22 cellular contexts compared by ENCODE assay signal in genomic region chr18:31065036-31065773, GRCh38. TPM values are rescaled to one million over a fixed set of nuclear protein-coding genes. Genes with fewer than 3 reads are reported as not detected.
A peak's percentile ranks its signal among the peaks of the same experiment; 100 is the strongest.
DNase-seq lines count a peak whose midpoint lies in the region; ATAC-seq, FAIRE-seq and TF ChIP-seq lines count a peak whose summit lies in the region.
"Had no signal": no experiment of that assay in that cellular context is flagged by ENCODE, and none has a peak within 500 bp of the region (broad histone marks: within the 10 kb centered on the region; RNA-seq: fewer than 3 reads in every experiment).

No MANE protein-coding gene starts in this region.

- no peak overlapping the region for H2BK5ac ChIP-seq in mesenchymal stem cell (ENCODE audit: low read depth, low read length, poor library complexity, severe bottlenecking)

- POLR2A ChIA-PET in HepG2 (lab: Yijun Ruan, JAX), result no interaction called here

- H3K9me3 ChIP-seq in mammary epithelial cell (replicated peaks; ENCODE audit: insufficient read depth, low read length) (no peaks in the 10 kb centered on the region), breast epithelium (no peaks in the 10 kb centered on the region), endodermal cell (ENCODE audit: control insufficient read depth, low read length) (no peaks in the 10 kb centered on the region), mesenchymal stem cell (ENCODE audit: control insufficient read depth, low read length) (no peaks in the 10 kb centered on the region), thyroid gland (no peaks in the 10 kb centered on the region), HepG2 (ENCODE audit: low read length) (no peaks in the 10 kb centered on the region)
- H3K9me3 ChIP-seq: SJCRH30 had no signal

- H3K4ac ChIP-seq in mesenchymal stem cell (ENCODE audit: low read depth in 1 of 2, low read length in 2 of 2), result no peak overlapping the region

- BruUV-seq in mammary epithelial cell (replicated peaks; lab: Mats Ljungman, UMichigan) (no TSS peak), HepG2 (replicated peaks; lab: Mats Ljungman, UMichigan) (no TSS peak)

- H3K79me2 ChIP-seq in mammary epithelial cell (ENCODE audit: insufficient read depth, low read length), result no peaks in the 10 kb centered on the region
- H3K79me2 ChIP-seq in HepG2 (ENCODE audit: insufficient read depth, low read length), result no peaks in the 10 kb centered on the region

- H3K79me1 ChIP-seq in mesenchymal stem cell (replicated peaks; ENCODE audit: low read length, poor library complexity, severe bottlenecking), result no peaks in the 10 kb centered on the region

- H4K91ac ChIP-seq in mesenchymal stem cell (ENCODE audit: low read length), result no peak overlapping the region

- dilution Hi-C loops in mammary epithelial cell (cut with HindIII; ENCODE audit: low sequenced_read_pairs), result no loop called here

- WGBS in mammary epithelial cell (ENCODE audit: low coverage, missing lambda C conversion rate), result 20% methylated on average over 6 of the region's 6 CpGs
- WGBS in endodermal cell (ENCODE audit: insufficient coverage in 1 of 2, insufficient read length in 1 of 2), 2 experiments, result 78 to 93% methylated on average over 6 of the region's 6 CpGs
- 79% methylated on average over 6 of the region's 6 CpGs for WGBS in mesenchymal stem cell
- 67 to 73% methylated on average over 6 of the region's 6 CpGs for WGBS in thyroid gland, 2 donors
- WGBS in HepG2 (ENCODE audit: low lambda C conversion rate), result 92% methylated on average over 6 of the region's 6 CpGs

- H3K27ac ChIP-seq in mammary epithelial cell (ENCODE audit: insufficient read depth, low read depth, low read length), result peak overlapping the region; percentile 71
- peak overlapping the region in 1 of 2 donors; percentile 27 for H3K27ac ChIP-seq in breast epithelium
- H3K27ac ChIP-seq in endodermal cell (ENCODE audit: low read depth, low read length), result peak overlapping the region; percentile 12
- H3K27ac ChIP-seq in mesenchymal stem cell (ENCODE audit: low read length, poor library complexity, severe bottlenecking), result no peak overlapping the region
- no peak overlapping the region for H3K27ac ChIP-seq in thyroid gland
- no peak overlapping the region for H3K27ac ChIP-seq in HepG2 (ENCODE audit: extremely low read length, insufficient read depth, low read length)
- H3K27ac ChIP-seq: RWPE1, SJCRH30 had no signal

- DNase-seq in mammary epithelial cell (peak; percentile 77), breast epithelium (ENCODE audit: low spot score in 2 of 2) (no peak), endodermal cell (peak; percentile 49), mesenchymal stem cell (peak; percentile 50), thyroid gland (peak; percentile 27 to 36), HepG2 (ENCODE audit: low spot score) (no peak)
- DNase-seq: C1 segment of cervical spinal cord; COR-L47; DND-41; GF-D8; H7; Kasumi-1; NCI-H1105 treated with DMSO at 0.1 percent for 48 hours; NCI-H2029 treated with DMSO at 0.1 percent for 48 hours; NCI-H526; NK-92 treated with Interleukin-12 subunit alpha and Interleukin-12 subunit beta, amount 100 ng/mL, for 24 hours; OCI-M1; SJCRH30 had no signal

- no peak overlapping the region for H3K18ac ChIP-seq in mesenchymal stem cell (ENCODE audit: low read depth in 1 of 2, low read length in 2 of 2)

- H3K4me2 ChIP-seq in mammary epithelial cell (ENCODE audit: insufficient read depth, low read depth, low read length) (peak overlapping the region; percentile 26), mesenchymal stem cell (ENCODE audit: low read length, poor library complexity, severe bottlenecking) (no peak overlapping the region), HepG2 (ENCODE audit: low read depth, low read length) (no peak overlapping the region)

- no peak overlapping the region for H4K8ac ChIP-seq in mesenchymal stem cell (ENCODE audit: low read length)

- no peaks in the 10 kb centered on the region for H3K27me3 ChIP-seq in mammary epithelial cell (ENCODE audit: insufficient read depth, low read length)
- no peaks in the 10 kb centered on the region for H3K27me3 ChIP-seq in breast epithelium
- H3K27me3 ChIP-seq in endodermal cell (ENCODE audit: control insufficient read depth, insufficient read depth, low read length, poor library complexity, severe bottlenecking), result no peaks in the 10 kb centered on the region
- no peaks in the 10 kb centered on the region for H3K27me3 ChIP-seq in mesenchymal stem cell (ENCODE audit: control insufficient read depth in 1 of 2, insufficient read depth in 1 of 2, low read length in 2 of 2)
- H3K27me3 ChIP-seq in thyroid gland, result no peaks in the 10 kb centered on the region
- no peaks in the 10 kb centered on the region for H3K27me3 ChIP-seq in HepG2 (ENCODE audit: control insufficient read depth in 1 of 2, insufficient read depth in 2 of 2, low read length in 2 of 2)
- H3K27me3 ChIP-seq: SJCRH30 had no signal

- no peak overlapping the region for H3K27ac Mint-ChIP-seq in endodermal cell

- ATAC-seq in GM18867 (IDR thresholded peaks at IDR 0.05; ENCODE audit: unreplicated experiment) (no peak), HepG2 (no peak; the same call in 2 of the 3 replicates), GM19452 (IDR thresholded peaks at IDR 0.05; ENCODE audit: unreplicated experiment) (no peak)

- FAIRE-seq in HepG2 (lab: Jason Lieb, UNC), result no peak
- FAIRE-seq: A204.1 had no signal

- intact Hi-C loops in mammary epithelial cell (cut with micrococcal nuclease), result loop anchor here (2.0 kb wide), 1 partner anchor 22 kb away; the partner anchor contains the start of gene DSC3
- intact Hi-C loops in breast epithelium (cut with DNase I; ENCODE audit: low total_unique reads), result loop anchor here (5.0 kb wide), 1 partner anchor 272 kb away; no protein-coding TSS in a partner anchor
- intact Hi-C loops in thyroid gland (cut with DNase I), result no loop called here
- intact Hi-C loops in HepG2 (cut with micrococcal nuclease; ENCODE audit: unreplicated experiment), result no loop called here

- TF ChIP-seq RAD21 in HepG2 (CRISPR knock-in tag; IDR thresholded peaks at IDR 0.05), result no peak

- H3K14ac ChIP-seq in mesenchymal stem cell (ENCODE audit: low read length in 2 of 2), result no peak overlapping the region

- peaks cover 32% of the 10 kb centered on the region for H3K36me3 Mint-ChIP-seq in endodermal cell (ENCODE audit: low read depth)

- no peak overlapping the region for H2BK12ac ChIP-seq in mesenchymal stem cell (ENCODE audit: low read length in 2 of 2)

- H3K4me1 Mint-ChIP-seq in endodermal cell, result peaks cover 5% of the 10 kb centered on the region

- no peak overlapping the region for H2BK120ac ChIP-seq in mesenchymal stem cell (ENCODE audit: low read depth, low read length)

- H3K4me1 ChIP-seq in mammary epithelial cell (ENCODE audit: insufficient read depth, low read length), result peaks cover 23% of the 10 kb centered on the region
- H3K4me1 ChIP-seq in breast epithelium, result no peaks in the 10 kb centered on the region
- no peaks in the 10 kb centered on the region for H3K4me1 ChIP-seq in endodermal cell (ENCODE audit: control insufficient read depth, insufficient read depth, low read length)
- H3K4me1 ChIP-seq in mesenchymal stem cell (ENCODE audit: control insufficient read depth, insufficient read depth, low read depth, low read length), result peaks cover 1% of the 10 kb centered on the region
- no peaks in the 10 kb centered on the region for H3K4me1 ChIP-seq in thyroid gland
- no peaks in the 10 kb centered on the region for H3K4me1 ChIP-seq in HepG2 (ENCODE audit: insufficient read depth, low read length)
- H3K4me1 ChIP-seq: SJCRH30 had no signal

- no peak overlapping the region for H3K9ac ChIP-seq in mammary epithelial cell (ENCODE audit: insufficient read depth, low read length)
- H3K9ac ChIP-seq in endodermal cell (ENCODE audit: extremely low read depth, low read length, poor library complexity, severe bottlenecking), result no peak overlapping the region
- no peak overlapping the region for H3K9ac ChIP-seq in mesenchymal stem cell (ENCODE audit: low read length)
- H3K9ac ChIP-seq in HepG2 (ENCODE audit: insufficient read depth, low read depth, low read length), result no peak overlapping the region

- H2AK5ac ChIP-seq in mesenchymal stem cell (ENCODE audit: low read length, severe bottlenecking), result no peak overlapping the region

- TF ChIP-seq EP300 in HepG2 (IDR thresholded peaks at IDR 0.05; ENCODE audit: low read depth in 2 of 2, low read length in 2 of 2), result no peak
- TF ChIP-seq EP300 in HepG2 (CRISPR knock-in tag; IDR thresholded peaks at IDR 0.05; ENCODE audit: borderline replicate concordance), result no peak

- H3K4me3 Mint-ChIP-seq in endodermal cell, result no peak overlapping the region

- CTCF ChIA-PET in mammary epithelial cell (lab: Charles Lee; ENCODE audit: low non-redundant PET), result no interaction called here
- CTCF ChIA-PET in HepG2 (lab: Yijun Ruan, JAX; ENCODE audit: low intra/inter-chr PET ratio, low total read pairs), result no interaction called here

- TF ChIP-seq POLR2A in breast epithelium (IDR thresholded peaks at IDR 0.05) (no peak), thyroid gland (IDR thresholded peaks at IDR 0.05) (no peak), HepG2 (IDR thresholded peaks at IDR 0.05; ENCODE audit: insufficient read depth in 1 of 2, low read depth in 2 of 2, low read length in 2 of 2) (no peak)

- H2AFZ ChIP-seq in mammary epithelial cell (ENCODE audit: low read depth, low read length), result peak overlapping the region; percentile 13
- no peak overlapping the region for H2AFZ ChIP-seq in mesenchymal stem cell (ENCODE audit: low read depth, low read length)
- H2AFZ ChIP-seq in HepG2 (ENCODE audit: low read length), result no peak overlapping the region

- H3K4me3 ChIP-seq in mammary epithelial cell (replicated peaks in 1 of 3; ENCODE audit: insufficient read depth in 1 of 3, low read depth in 2 of 3, low read length in 3 of 3) (no peak overlapping the region), breast epithelium (no peak overlapping the region), endodermal cell (ENCODE audit: low read length) (no peak overlapping the region), mesenchymal stem cell (ENCODE audit: insufficient read depth in 1 of 2, low read depth in 1 of 2, low read length in 2 of 2) (no peak overlapping the region), thyroid gland (replicated peaks in 1 of 3) (no peak overlapping the region), HepG2 (replicated peaks in 1 of 3; ENCODE audit: insufficient read depth in 1 of 3, low read depth in 2 of 3, low read length in 3 of 3) (no peak overlapping the region)
- H3K4me3 ChIP-seq: SJCRH30 had no signal

- no peak overlapping the region for H2BK15ac ChIP-seq in mesenchymal stem cell (ENCODE audit: low read depth, poor library complexity, severe bottlenecking)

- no peak overlapping the region for H3K23ac ChIP-seq in mesenchymal stem cell (ENCODE audit: low read length in 2 of 2)

- in situ Hi-C loops in mammary epithelial cell (cut with MboI; ENCODE audit: low sequenced_read_pairs in 2 of 2) (no loop called here), HepG2 (cut with HindIII; ENCODE audit: extremely low pct_ligation_motif_present, low pct_unique_long_range_greater_than_20kb) (no loop called here)

- H3K27me3 Mint-ChIP-seq in endodermal cell (ENCODE audit: insufficient read depth), result no peaks in the 10 kb centered on the region

- TF ChIP-seq CTCF in mammary epithelial cell (conservative IDR thresholded peaks at IDR 0.05 in 1 of 2, IDR thresholded peaks at IDR 0.05 in 1 of 2; ENCODE audit: extremely low read depth in 1 of 2, insufficient read depth in 1 of 2, low read depth in 1 of 2, low read length in 2 of 2) (no peak), breast epithelium (IDR thresholded peaks at IDR 0.05) (no peak), endodermal cell (conservative IDR thresholded peaks at IDR 0.05) (no peak), thyroid gland (IDR thresholded peaks at IDR 0.05) (no peak), HepG2 (CRISPR knock-in tag; IDR thresholded peaks at IDR 0.05) (no peak)

- H3K36me3 ChIP-seq in mammary epithelial cell (ENCODE audit: insufficient read depth, low read length) (peaks cover 7% of the 10 kb centered on the region), breast epithelium (no peaks in the 10 kb centered on the region), endodermal cell (ENCODE audit: control insufficient read depth, insufficient read depth, low read length) (peaks cover 58% of the 10 kb centered on the region), mesenchymal stem cell (ENCODE audit: control insufficient read depth in 1 of 2, insufficient read depth in 2 of 2, low read depth in 1 of 2, low read length in 2 of 2) (peaks cover 0 to 4% of the 10 kb centered on the region in 2 experiments), thyroid gland (no peaks in the 10 kb centered on the region), HepG2 (replicated peaks in 1 of 2; ENCODE audit: control insufficient read depth in 1 of 2, insufficient read depth in 2 of 2, low read length in 2 of 2) (peaks cover 2 to 21% of the 10 kb centered on the region in 2 experiments)
- H3K36me3 ChIP-seq: SJCRH30 had no signal

- H4K20me1 ChIP-seq in mammary epithelial cell (ENCODE audit: insufficient read depth, low read length) (no peaks in the 10 kb centered on the region), HepG2 (ENCODE audit: insufficient read depth, low read length) (no peaks in the 10 kb centered on the region)

- no peaks in the 10 kb centered on the region for H3K9me3 Mint-ChIP-seq in endodermal cell

RNA-seq across cellular contexts. Expression of gene DSC3, which starts 22.7 kb away (rescaled TPM):
- total RNA-seq in mammary epithelial cell, result 100 to 1,000 TPM; 125 to 272 TPM
- 50.2 TPM for polyA plus RNA-seq in mammary epithelial cell
- 78.5 TPM for polyA minus RNA-seq in mammary epithelial cell
- total RNA-seq in breast epithelium, result 10 to 100 TPM in 2 of 3 donors, not detected in 1; 17.0 to 54.3 TPM
- under 1 TPM; 0.26 to 0.53 TPM for total RNA-seq in endodermal cell
- polyA plus RNA-seq in endodermal cell (2013, experiment 1 of 2), result 1.6 TPM
- polyA plus RNA-seq in endodermal cell (2013, experiment 2 of 2), result 1.0 TPM
- 1.5 TPM for polyA plus RNA-seq in mesenchymal stem cell (2013, experiment 1 of 2)
- polyA plus RNA-seq in mesenchymal stem cell (2013, experiment 2 of 2), result 1.4 TPM
- 1 to 10 TPM in 1 of 4 donors, under 1 TPM in 2, not detected in 1; 0.15 to 1.5 (median 0.33) TPM for total RNA-seq in thyroid gland
- 0.21 and 0.38 TPM in 2 replicates for total RNA-seq in HepG2 (2016; rRNA removed; fragmentation: Illumina TruSeq; extraction: Trizol)
- total RNA-seq in HepG2 (2016; cell fraction: cytosol; rRNA removed; fragmentation: Illumina TruSeq; extraction: Trizol; ENCODE audit: low read depth), result 0.09 TPM in 1 of 2 replicates, not detected in the other
- total RNA-seq in HepG2 (2016; cell fraction: insoluble cytoplasmic fraction; rRNA removed; fragmentation: Illumina TruSeq; extraction: Trizol), result 0.15 and 0.28 TPM in 2 replicates
- 0.07 and 0.12 TPM in 2 replicates for total RNA-seq in HepG2 (2016; cell fraction: membrane; rRNA removed; fragmentation: Illumina TruSeq; extraction: Trizol)
- 0.41 and 0.59 TPM in 2 replicates for total RNA-seq in HepG2 (2016; cell fraction: nucleus; rRNA removed; fragmentation: Illumina TruSeq; extraction: Trizol)
- polyA plus RNA-seq in HepG2 (2011; rRNA removed), result 0.05 and 0.07 TPM in 2 replicates
- polyA plus RNA-seq in HepG2 (2011; cell fraction: cytosol; rRNA removed), result 0.04 and 0.06 TPM in 2 replicates
- polyA plus RNA-seq in HepG2 (2011; cell fraction: nucleus; rRNA removed), result 0.02 and 0.03 TPM in 2 replicates
- 0.03 and 0.11 TPM in 2 replicates for polyA plus RNA-seq in HepG2 (2012)
- 0.03 TPM in 1 of 2 replicates, not detected in the other for polyA plus RNA-seq in HepG2 (2016; cell fraction: cytosol; fragmentation: Illumina TruSeq; extraction: Trizol; ENCODE audit: low read depth)
- polyA plus RNA-seq in HepG2 (2016; cell fraction: insoluble cytoplasmic fraction; fragmentation: Illumina TruSeq; extraction: Trizol; ENCODE audit: low read depth), result 0.11 and 0.25 TPM in 2 replicates
- 0.06 and 0.42 TPM in 2 replicates for polyA plus RNA-seq in HepG2 (2016; cell fraction: membrane; fragmentation: Illumina TruSeq; extraction: Trizol; ENCODE audit: low read depth)
- polyA plus RNA-seq in HepG2 (2016; cell fraction: nucleus; fragmentation: Illumina TruSeq; extraction: Trizol; ENCODE audit: insufficient read depth, low read depth), result 0.23 and 0.33 TPM in 2 replicates
- polyA minus RNA-seq in HepG2 (2011; rRNA and poly(A)+ RNA removed; ENCODE audit: low replicate concordance), result 0.06 TPM in 1 of 2 replicates, not detected in the other
- polyA minus RNA-seq in HepG2 (2011; cell fraction: cytosol; rRNA and poly(A)+ RNA removed), result 0.26 TPM in 1 of 2 replicates, not detected in the other
- polyA minus RNA-seq in HepG2 (2011; cell fraction: nucleus; rRNA and poly(A)+ RNA removed), result 0.25 TPM in 1 of 2 replicates, not detected in the other
- total RNA-seq: SJCRH30 had no signal

RNA-seq across cellular contexts. Expression of gene DSC2, which starts 37.0 kb away (rescaled TPM):
- 10 to 100 TPM; 34.7 to 88.7 TPM for total RNA-seq in mammary epithelial cell
- polyA plus RNA-seq in mammary epithelial cell, result 15.1 TPM
- 35.3 TPM for polyA minus RNA-seq in mammary epithelial cell
- total RNA-seq in breast epithelium, result 10 to 100 TPM in 2 of 3 donors, 1 to 10 TPM in 1; 8.0 to 72.9 (median 19.0) TPM
- total RNA-seq in endodermal cell, result 10 to 100 TPM; 58.4 to 72.4 TPM
- polyA plus RNA-seq in endodermal cell (2013, experiment 1 of 2), result 22.7 TPM
- 21.9 TPM for polyA plus RNA-seq in endodermal cell (2013, experiment 2 of 2)
- polyA plus RNA-seq in mesenchymal stem cell (2013, experiment 1 of 2), result 1.5 TPM
- polyA plus RNA-seq in mesenchymal stem cell (2013, experiment 2 of 2), result 1.5 TPM
- 10 to 100 TPM in 1 of 4 donors, 1 to 10 TPM in 3; 7.0 to 11.7 (median 7.5) TPM for total RNA-seq in thyroid gland
- total RNA-seq in HepG2 (2016; rRNA removed; fragmentation: Illumina TruSeq; extraction: Trizol), result 19.6 and 24.9 TPM in 2 replicates
- 1.7 and 2.0 TPM in 2 replicates for total RNA-seq in HepG2 (2016; cell fraction: cytosol; rRNA removed; fragmentation: Illumina TruSeq; extraction: Trizol; ENCODE audit: low read depth)
- 18.2 and 26.4 TPM in 2 replicates for total RNA-seq in HepG2 (2016; cell fraction: insoluble cytoplasmic fraction; rRNA removed; fragmentation: Illumina TruSeq; extraction: Trizol)
- 8.8 and 11.1 TPM in 2 replicates for total RNA-seq in HepG2 (2016; cell fraction: membrane; rRNA removed; fragmentation: Illumina TruSeq; extraction: Trizol)
- 30.9 and 35.0 TPM in 2 replicates for total RNA-seq in HepG2 (2016; cell fraction: nucleus; rRNA removed; fragmentation: Illumina TruSeq; extraction: Trizol)
- 7.2 and 7.9 TPM in 2 replicates for polyA plus RNA-seq in HepG2 (2011; rRNA removed)
- 3.7 and 6.8 TPM in 2 replicates for polyA plus RNA-seq in HepG2 (2011; cell fraction: cytosol; rRNA removed)
- polyA plus RNA-seq in HepG2 (2011; cell fraction: nucleus; rRNA removed), result 3.3 and 3.8 TPM in 2 replicates
- polyA plus RNA-seq in HepG2 (2012), result 19.0 and 19.4 TPM in 2 replicates
- 0.86 and 0.89 TPM in 2 replicates for polyA plus RNA-seq in HepG2 (2016; cell fraction: cytosol; fragmentation: Illumina TruSeq; extraction: Trizol; ENCODE audit: low read depth)
- 11.6 and 13.5 TPM in 2 replicates for polyA plus RNA-seq in HepG2 (2016; cell fraction: insoluble cytoplasmic fraction; fragmentation: Illumina TruSeq; extraction: Trizol; ENCODE audit: low read depth)
- 3.0 and 3.5 TPM in 2 replicates for polyA plus RNA-seq in HepG2 (2016; cell fraction: membrane; fragmentation: Illumina TruSeq; extraction: Trizol; ENCODE audit: low read depth)
- 27.0 and 28.4 TPM in 2 replicates for polyA plus RNA-seq in HepG2 (2016; cell fraction: nucleus; fragmentation: Illumina TruSeq; extraction: Trizol; ENCODE audit: insufficient read depth, low read depth)
- polyA minus RNA-seq in HepG2 (2011; rRNA and poly(A)+ RNA removed; ENCODE audit: low replicate concordance), result under 0.01 and 15.2 TPM in 2 replicates
- 19.0 and 23.5 TPM in 2 replicates for polyA minus RNA-seq in HepG2 (2011; cell fraction: cytosol; rRNA and poly(A)+ RNA removed)
- polyA minus RNA-seq in HepG2 (2011; cell fraction: nucleus; rRNA and poly(A)+ RNA removed), result 20.3 and 24.9 TPM in 2 replicates
- total RNA-seq: SJCRH30 had no signal

Comparison
In these comparisons a context has a peak if more than half of its experiments do, and no peak if none do; other contexts are left out.
1. DNase-seq: peak in mammary epithelial cell (single experiment), endodermal cell (single experiment), mesenchymal stem cell (single experiment) and thyroid gland (2 of 2); none in breast epithelium (0 of 2) and HepG2 (single experiment).
2. H3K27ac ChIP-seq: peak in mammary epithelial cell (single experiment) and endodermal cell (single experiment); none in mesenchymal stem cell (single experiment), thyroid gland (0 of 3) and HepG2 (single experiment).
3. intact Hi-C loops: an anchor here in mammary epithelial cell (2.0 kb wide) and breast epithelium (5.0 kb wide); none called in thyroid gland and HepG2.